ENCODE assay signal across 9 cellular contexts in genomic region chr2:30448308-30448707, GRCh38. TPM values are rescaled to one million over a fixed set of nuclear protein-coding genes. Genes with fewer than 3 reads are reported as not detected.
DNase-seq lines count a peak whose midpoint lies in the region; ATAC-seq and TF ChIP-seq lines count a peak whose summit lies in the region.
"Had no signal": no experiment of that assay in that cellular context is flagged by ENCODE, and none has a peak within 500 bp of the region (broad histone marks: within the 10 kb centered on the region; RNA-seq: fewer than 3 reads in every experiment).

No MANE protein-coding gene starts in this region.

- H3K36me3 ChIP-seq in Karpas-422 (ENCODE audit: insufficient read depth, low read length) = 0 out of 2 replicates have a peak, but pooled peaks cover 3% of the 10 kb centered on the region
- H3K36me3 ChIP-seq: ascending aorta had no signal

- POLR2A ChIA-PET in CD4-positive, alpha-beta T cell (lab: Charles Lee) = interaction anchor here (1.2 to 4.1 kb wide), 6 partner anchors 26 to 301 kb away, joined by 4 to 43 read pairs (median 22); partner anchors contain the start of genes LBH and YPEL5

- H4K20me1 ChIP-seq in Karpas-422 (ENCODE audit: insufficient read depth, low read depth, low read length) = 0 out of 2 replicates have a peak, but pooled peaks cover 2% of the 10 kb centered on the region

- H3K79me2 ChIP-seq in Karpas-422 (ENCODE audit: low read length) = peaks cover 63% of the 10 kb centered on the region

- H3K4me1 ChIP-seq in Karpas-422 (ENCODE audit: low read length) = peaks cover 23% of the 10 kb centered on the region

- intact Hi-C loops in CD4-positive, alpha-beta T cell (cut with DNase I, micrococcal nuclease) = loop anchor here (5.0 to 10.0 kb wide), 3 partner anchors 111 to 301 kb away; partner anchors contain the start of gene YPEL5 (in 1 of the 2)

- no peak for DNase-seq in CD4-positive, alpha-beta T cell
- DNase-seq in Karpas-422 (no peak), COLO668 (lab: John Stamatoyannopoulos, UW; ENCODE audit: unreplicated experiment) (no peak)
- DNase-seq in central memory CD8-positive, alpha-beta T cell (ENCODE audit: low spot score in 2 of 2) = no peak
- DNase-seq in natural killer cell treated with Interleukin-12 subunit alpha and Interleukin-12 subunit beta and Interleukin-15 and Interleukin-18, amount 100 ng/mL, for 72 hours (ENCODE audit: low spot score) = no peak
- no peak for DNase-seq in stimulated activated CD4-positive, alpha-beta T cell treated with anti-CD3 and anti-CD28 coated beads, Interleukin-12 subunit alpha, Interleukin-12 subunit beta, amount 100 ng/mL, for 4 hours

- CTCF ChIA-PET in CD4-positive, alpha-beta T cell (lab: Charles Lee) = interaction anchor here (1.0 kb wide), 1 partner anchor 263 kb away, joined by 3 read pairs; no protein-coding TSS in a partner anchor

- H3K36me3 Mint-ChIP-seq in CD4-positive, alpha-beta T cell (ENCODE audit: low read depth) = peaks cover 23% of the 10 kb centered on the region
- H3K36me3 Mint-ChIP-seq in central memory CD8-positive, alpha-beta T cell (ENCODE audit: insufficient read depth) = peaks cover 10% of the 10 kb centered on the region
- H3K36me3 Mint-ChIP-seq in natural killer cell treated with Interleukin-12 subunit alpha and Interleukin-12 subunit beta and Interleukin-15 and Interleukin-18, amount 100 ng/mL, for 72 hours = peaks cover 6% of the 10 kb centered on the region

- H3K9me2 ChIP-seq in Karpas-422 (replicated peaks; ENCODE audit: insufficient read depth, low read length) = no peaks in the 10 kb centered on the region

- no peaks in the 10 kb centered on the region for H3K9me3 Mint-ChIP-seq in CD4-positive, alpha-beta T cell
- H3K9me3 Mint-ChIP-seq in central memory CD8-positive, alpha-beta T cell = no peaks in the 10 kb centered on the region
- no peaks in the 10 kb centered on the region for H3K9me3 Mint-ChIP-seq in natural killer cell treated with Interleukin-12 subunit alpha and Interleukin-12 subunit beta and Interleukin-15 and Interleukin-18, amount 100 ng/mL, for 72 hours

- H3K27ac ChIP-seq in CD4-positive, alpha-beta T cell (ENCODE audit: low read depth, low read length) = peak overlapping the region; percentile 81
- no peak overlapping the region; the same call in 1 of the 2 replicates for H3K27ac ChIP-seq in Karpas-422 (ENCODE audit: low read length)

- no peak for TF ChIP-seq CTCF in CD4-positive, alpha-beta T cell (IDR thresholded peaks at IDR 0.05)

- H3K27me3 ChIP-seq in CD4-positive, alpha-beta T cell (ENCODE audit: control insufficient read depth, insufficient read depth, low read length) = no peaks in the 10 kb centered on the region
- no peaks in the 10 kb centered on the region for H3K27me3 ChIP-seq in Karpas-422 (ENCODE audit: low read length)
- H3K27me3 ChIP-seq: ascending aorta had no signal

- H3K27ac Mint-ChIP-seq in CD4-positive, alpha-beta T cell = peak overlapping the region; percentile 99
- peak overlapping the region; percentile 99 for H3K27ac Mint-ChIP-seq in central memory CD8-positive, alpha-beta T cell (ENCODE audit: low read depth)
- peak overlapping the region; percentile 89 to 97 for H3K27ac Mint-ChIP-seq in natural killer cell treated with Interleukin-12 subunit alpha and Interleukin-12 subunit beta and Interleukin-15 and Interleukin-18, amount 100 ng/mL, for 72 hours

- H3K27me3 Mint-ChIP-seq in CD4-positive, alpha-beta T cell = no peaks in the 10 kb centered on the region
- no peaks in the 10 kb centered on the region for H3K27me3 Mint-ChIP-seq in central memory CD8-positive, alpha-beta T cell
- H3K27me3 Mint-ChIP-seq in natural killer cell treated with Interleukin-12 subunit alpha and Interleukin-12 subunit beta and Interleukin-15 and Interleukin-18, amount 100 ng/mL, for 72 hours = no peaks in the 10 kb centered on the region

- ATAC-seq in CD4-positive, alpha-beta T cell (ENCODE audit: poor library complexity) = peak; percentile 4
- no peak for ATAC-seq in central memory CD8-positive, alpha-beta T cell (replicated peaks; ENCODE audit: extremely low read depth, poor library complexity, severe bottlenecking)
- no peak for ATAC-seq in natural killer cell treated with Interleukin-12 subunit alpha and Interleukin-12 subunit beta and Interleukin-15 and Interleukin-18, amount 100 ng/mL, for 72 hours
- no peak for ATAC-seq in HG03442 (IDR thresholded peaks at IDR 0.05; ENCODE audit: unreplicated experiment)
- no peak for ATAC-seq in GM18868 (IDR thresholded peaks at IDR 0.05; ENCODE audit: unreplicated experiment)

- peak overlapping the region; percentile 95 for H3K4me2 ChIP-seq in Karpas-422 (ENCODE audit: low read depth, low read length, poor library complexity, severe bottlenecking)

- H3K9ac ChIP-seq in Karpas-422 (ENCODE audit: low read length) = peak overlapping the region; percentile 93

- H3K4me1 Mint-ChIP-seq in CD4-positive, alpha-beta T cell (ENCODE audit: low read depth) = peaks cover 62% of the 10 kb centered on the region
- peaks cover 44% of the 10 kb centered on the region for H3K4me1 Mint-ChIP-seq in central memory CD8-positive, alpha-beta T cell
- peaks cover 35 to 41% of the 10 kb centered on the region in 2 donors for H3K4me1 Mint-ChIP-seq in natural killer cell treated with Interleukin-12 subunit alpha and Interleukin-12 subunit beta and Interleukin-15 and Interleukin-18, amount 100 ng/mL, for 72 hours (ENCODE audit: low read depth in 2 of 2)

- no peaks in the 10 kb centered on the region for H3K9me3 ChIP-seq in CD4-positive, alpha-beta T cell (ENCODE audit: control insufficient read depth, low read length)
- no peaks in the 10 kb centered on the region for H3K9me3 ChIP-seq in Karpas-422 (ENCODE audit: low read length)
- H3K9me3 ChIP-seq: ascending aorta had no signal

- peak overlapping the region; percentile 94 for H3K4me3 ChIP-seq in Karpas-422 (ENCODE audit: low read length)

- no peak overlapping the region for H2AFZ ChIP-seq in Karpas-422 (ENCODE audit: low read length)

- peak overlapping the region; percentile 99 for H3K4me3 Mint-ChIP-seq in CD4-positive, alpha-beta T cell
- H3K4me3 Mint-ChIP-seq in central memory CD8-positive, alpha-beta T cell = peak overlapping the region; percentile 97
- peak overlapping the region; percentile 95 for H3K4me3 Mint-ChIP-seq in natural killer cell treated with Interleukin-12 subunit alpha and Interleukin-12 subunit beta and Interleukin-15 and Interleukin-18, amount 100 ng/mL, for 72 hours

RNA-seq across cellular contexts. Expression of gene LCLAT1, which starts 1.3 kb away (rescaled TPM):
- total RNA-seq in CD4-positive, alpha-beta T cell = 10 to 100 TPM in 1 of 2 experiments, 1 to 10 TPM in 1; 8.3 to 10.2 TPM
- 11.4 and 21.7 TPM in 2 replicates for total RNA-seq in Karpas-422 (2014; rRNA removed; shearing (Covaris generic); ENCODE audit: low replicate concordance)
- 10 to 100 TPM; 25.5 to 33.1 TPM for total RNA-seq in natural killer cell treated with Interleukin-12 subunit alpha and Interleukin-12 subunit beta and Interleukin-15 and Interleukin-18, amount 100 ng/mL, for 72 hours
